ENCODE assay signal across 7 cellular contexts in the genomic region with DNA sequence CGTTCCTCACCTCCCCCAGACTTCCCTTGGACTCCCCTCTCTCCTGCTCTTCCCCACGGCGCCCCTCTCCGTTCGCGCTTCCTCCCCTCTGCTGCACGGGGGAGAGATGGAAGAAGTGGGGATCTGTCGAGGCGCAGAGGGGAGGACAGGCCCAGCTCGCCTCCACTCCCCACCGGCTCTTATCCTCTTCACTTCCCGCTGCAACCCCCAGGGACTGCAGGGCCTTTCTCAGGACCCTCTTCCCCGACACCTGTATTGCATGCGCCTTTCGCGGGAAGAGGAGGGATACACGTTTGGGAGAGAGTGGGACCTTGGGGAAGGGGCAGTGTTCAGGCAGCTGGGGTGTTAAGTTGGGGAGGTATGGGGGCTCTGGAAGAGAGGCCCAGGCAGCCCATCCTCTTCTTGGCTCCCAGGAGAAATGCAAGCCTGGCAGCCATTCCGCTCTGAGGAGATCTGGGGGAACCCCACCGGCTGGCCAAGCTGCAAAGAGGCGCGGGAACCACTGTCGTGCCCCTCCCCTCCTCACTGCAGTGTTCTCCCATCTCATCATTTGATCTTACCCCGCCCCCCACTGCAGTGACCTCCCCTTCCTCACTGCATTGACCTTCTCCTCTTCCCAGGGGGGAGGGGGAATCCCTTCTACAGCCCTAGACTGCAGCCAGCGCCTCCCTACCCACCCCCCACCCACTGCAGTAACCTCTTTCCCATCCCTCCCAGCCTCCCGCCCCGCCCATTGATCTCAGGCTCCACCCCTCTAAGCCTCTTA. TPM values are rescaled to one million over a fixed set of nuclear protein-coding genes. Genes with fewer than 3 reads are reported as not detected.
DNase-seq lines count a peak whose midpoint lies in the region; ATAC-seq lines count a peak whose summit lies in the region.
"Had no signal": no experiment of that assay in that cellular context is flagged by ENCODE, and none has a peak within 500 bp of the region (broad histone marks: within the 10 kb centered on the region; RNA-seq: fewer than 3 reads in every experiment).

No MANE protein-coding gene starts in this region.

- H3K4me1 Mint-ChIP-seq in activated naive CD8-positive, alpha-beta T cell treated with anti-CD3 and anti-CD28 coated beads for 36 hours: peaks cover 23% of the 10 kb centered on the region

- H3K27ac ChIP-seq in mucosa of rectum (ENCODE audit: low read depth in 2 of 2, low read length in 2 of 2): peak overlapping the region in 1 of 2 donors; percentile 63

- H3K27ac Mint-ChIP-seq in activated naive CD8-positive, alpha-beta T cell treated with anti-CD3 and anti-CD28 coated beads for 36 hours: peak overlapping the region; percentile 90

- no peaks in the 10 kb centered on the region for H3K27me3 Mint-ChIP-seq in activated naive CD8-positive, alpha-beta T cell treated with anti-CD3 and anti-CD28 coated beads for 36 hours

- H3K9me3 Mint-ChIP-seq in activated naive CD8-positive, alpha-beta T cell treated with anti-CD3 and anti-CD28 coated beads for 36 hours: no peaks in the 10 kb centered on the region

- peaks cover 5 to 20% of the 10 kb centered on the region in 2 donors for H3K27me3 ChIP-seq in mucosa of rectum (ENCODE audit: control insufficient read depth in 2 of 2, insufficient read depth in 2 of 2, low read length in 2 of 2)

- DNase-seq in NCI-H2081 (lab: John Stamatoyannopoulos, UW): peak; percentile 13 to 21
- no peak for DNase-seq in NCI-H2081 treated with DMSO at 0.1 percent for 48 hours (lab: John Stamatoyannopoulos, UW)
- DNase-seq in activated naive CD8-positive, alpha-beta T cell treated with anti-CD3 and anti-CD28 coated beads for 36 hours: no peak
- DNase-seq in cerebellar nuclear complex (lab: John Stamatoyannopoulos, UW): no peak

- peaks cover 3% of the 10 kb centered on the region in 2 donors for H3K36me3 ChIP-seq in mucosa of rectum (ENCODE audit: control insufficient read depth in 2 of 2, insufficient read depth in 2 of 2, low read length in 2 of 2)

- H3K9me3 ChIP-seq in mucosa of rectum (ENCODE audit: control insufficient read depth in 2 of 2, low read length in 2 of 2): no peaks in the 10 kb centered on the region

- H3K4me3 ChIP-seq in mucosa of rectum (ENCODE audit: low read length in 2 of 2): peak overlapping the region; percentile 63 to 67

- ATAC-seq in GM18519 (IDR thresholded peaks at IDR 0.05; ENCODE audit: low FRiP score, unreplicated experiment): no peak

- peak overlapping the region; percentile 100 for H3K4me3 Mint-ChIP-seq in activated naive CD8-positive, alpha-beta T cell treated with anti-CD3 and anti-CD28 coated beads for 36 hours

- H3K36me3 Mint-ChIP-seq in activated naive CD8-positive, alpha-beta T cell treated with anti-CD3 and anti-CD28 coated beads for 36 hours: peaks cover 35% of the 10 kb centered on the region

- H3K4me1 ChIP-seq in mucosa of rectum (ENCODE audit: control insufficient read depth in 2 of 2, insufficient read depth in 2 of 2, low read length in 2 of 2): peaks cover 7 to 8% of the 10 kb centered on the region in 2 donors

- H3K9ac ChIP-seq in mucosa of rectum (ENCODE audit: low read depth in 1 of 2, low read length in 2 of 2): peak overlapping the region; percentile 34 to 57

RNA-seq across cellular contexts. Expression of a gene that starts 0.8 kb away (rescaled TPM):
- 100 to 1,000 TPM; 140 to 141 TPM for total RNA-seq in activated naive CD8-positive, alpha-beta T cell treated with anti-CD3 and anti-CD28 coated beads for 36 hours

RNA-seq across cellular contexts. Expression of a gene that starts 10.6 kb away (rescaled TPM):
- total RNA-seq in activated naive CD8-positive, alpha-beta T cell treated with anti-CD3 and anti-CD28 coated beads for 36 hours: 1 to 10 TPM; 3.0 to 4.1 TPM

RNA-seq across cellular contexts. Expression of a gene that starts 12.6 kb away (rescaled TPM):
- total RNA-seq in activated naive CD8-positive, alpha-beta T cell treated with anti-CD3 and anti-CD28 coated beads for 36 hours: 10 to 100 TPM; 27.6 to 28.5 TPM

RNA-seq across cellular contexts. Expression of a gene that starts 28.4 kb away (rescaled TPM):
- not detected for total RNA-seq in activated naive CD8-positive, alpha-beta T cell treated with anti-CD3 and anti-CD28 coated beads for 36 hours
- total RNA-seq: liver had no signal

RNA-seq across cellular contexts. Expression of a gene that starts 28.6 kb away (rescaled TPM):
- 100 to 1,000 TPM; 203 to 208 TPM for total RNA-seq in activated naive CD8-positive, alpha-beta T cell treated with anti-CD3 and anti-CD28 coated beads for 36 hours

Comparison
In these comparisons a context has a peak if more than half of its experiments do, and no peak if none do; other contexts are left out.
1. DNase-seq: peak in NCI-H2081 (2 of 2); none in NCI-H2081 treated with DMSO at 0.1 percent for 48 hours (single experiment), activated naive CD8-positive, alpha-beta T cell treated with anti-CD3 and anti-CD28 coated beads for 36 hours (single experiment) and cerebellar nuclear complex (0 of 2).